Comparison of ENCODE assay signal across 21 cellular contexts in the genomic region with DNA sequence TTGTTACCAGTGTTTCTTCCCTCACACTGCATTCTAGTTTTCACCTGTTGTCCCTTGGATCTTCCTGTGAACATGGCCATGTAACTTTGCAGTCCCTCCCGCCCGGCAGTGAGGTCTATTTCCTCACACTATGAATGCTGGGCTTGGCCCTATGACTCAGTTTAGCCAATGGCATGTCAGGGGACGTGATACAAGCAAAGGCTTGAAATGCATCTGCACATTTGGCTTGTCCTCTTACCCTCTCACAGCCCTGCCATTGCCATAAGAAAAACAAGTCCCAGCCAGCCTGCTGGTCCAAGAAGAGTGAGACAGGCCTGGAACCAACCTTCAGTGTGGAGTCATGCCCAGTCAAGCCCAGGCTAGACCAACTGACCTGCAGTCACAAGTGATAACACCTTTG.
"Had no signal": no experiment of that assay in that cellular context is flagged by ENCODE, and none has a peak within 500 bp of the region (broad histone marks: within the 10 kb centered on the region; RNA-seq: fewer than 3 reads in every experiment).

No MANE protein-coding gene starts in this region.

- DNase-seq: activated B cell treated with CpG ODN at 0.5 μM for 24 hours; activated CD4-positive, alpha-beta memory T cell treated with anti-CD3 and anti-CD28 coated beads, Interleukin-2, amount 10 ng/mL, durations not matched to agents 7 days and 5 days; activated CD4-positive, alpha-beta T cell treated with anti-CD3 and anti-CD28 coated beads for 48 hours; activated gamma-delta T cell treated with Interleukin-2 at 50 U/mL for 16 hours; amniotic stem cell; colonic mucosa; mesendoderm; natural killer cell; retina; stimulated activated CD4-positive, alpha-beta T cell treated with anti-CD3 and anti-CD28 coated beads, Interleukin-12 subunit alpha, Interleukin-12 subunit beta, amount 100 ng/mL, for 4 hours; stimulated activated CD4-positive, alpha-beta T cell treated with anti-CD3 and anti-CD28 coated beads, Interleukin-1b, Interleukin-23, amount 100 ng/mL, for 48 hours; stimulated activated CD8-positive, alpha-beta memory T cell treated with anti-CD3 and anti-CD28 coated beads, Interleukin-4, amount 100 ng/mL, for 48 hours; stimulated activated naive CD4-positive, alpha-beta T cell treated with Interleukin-2 at 50 U/mL for 16 hours; T-helper 1 cell; T-helper 9 cell; uterus had no signal

- H3K4me1 Mint-ChIP-seq: activated B cell treated with CpG ODN at 0.5 μM for 24 hours; central memory CD8-positive, alpha-beta T cell; natural killer cell had no signal

- H3K9me3 Mint-ChIP-seq: activated B cell treated with CpG ODN at 0.5 μM for 24 hours; activated CD4-positive, alpha-beta memory T cell treated with anti-CD3 and anti-CD28 coated beads, Interleukin-2, amount 10 ng/mL, durations not matched to agents 7 days and 5 days; activated naive CD4-positive, alpha-beta T cell treated with anti-CD3 and anti-CD28 coated beads, Interleukin-2, amount 50 U/mL, for 72 hours; activated T-helper 1 cell treated with anti-CD3 and anti-CD28 coated beads, Interleukin-12 subunit alpha, Interleukin-12 subunit beta, Interleukin-2, Interleukin-4 antibody, amounts not matched to agents 30 ng/mL and 10 ng/mL and 1 ng/mL, durations not matched to agents 14 hours and 24 hours and 36 hours; central memory CD8-positive, alpha-beta T cell; natural killer cell had no signal

- ATAC-seq: natural killer cell had no signal

- H3K27ac ChIP-seq: colonic mucosa, neutrophil, tibial nerve, uterus had no signal

- H3K36me3 ChIP-seq: colonic mucosa, neutrophil, tibial nerve, uterus had no signal

- H3K4me3 ChIP-seq: colonic mucosa, tibial nerve, uterus had no signal

- H3K27ac Mint-ChIP-seq: activated B cell treated with CpG ODN at 0.5 μM for 24 hours; activated CD4-positive, alpha-beta memory T cell treated with anti-CD3 and anti-CD28 coated beads, Interleukin-2, amount 10 ng/mL, durations not matched to agents 7 days and 5 days; activated naive CD4-positive, alpha-beta T cell treated with anti-CD3 and anti-CD28 coated beads, Interleukin-2, amount 50 U/mL, for 72 hours; activated T-helper 1 cell treated with anti-CD3 and anti-CD28 coated beads, Interleukin-12 subunit alpha, Interleukin-12 subunit beta, Interleukin-2, Interleukin-4 antibody, amounts not matched to agents 30 ng/mL and 10 ng/mL and 1 ng/mL, durations not matched to agents 14 hours and 24 hours and 36 hours; natural killer cell had no signal

- H3K27me3 ChIP-seq: colonic mucosa, uterus had no signal

- H3K4me3 Mint-ChIP-seq: activated B cell treated with CpG ODN at 0.5 μM for 24 hours; activated CD4-positive, alpha-beta memory T cell treated with anti-CD3 and anti-CD28 coated beads, Interleukin-2, amount 10 ng/mL, durations not matched to agents 7 days and 5 days; activated T-helper 1 cell treated with anti-CD3 and anti-CD28 coated beads, Interleukin-12 subunit alpha, Interleukin-12 subunit beta, Interleukin-2, Interleukin-4 antibody, amounts not matched to agents 30 ng/mL and 10 ng/mL and 1 ng/mL, durations not matched to agents 14 hours and 24 hours and 36 hours; central memory CD8-positive, alpha-beta T cell; natural killer cell had no signal

- H3K36me3 Mint-ChIP-seq: activated naive CD4-positive, alpha-beta T cell treated with anti-CD3 and anti-CD28 coated beads, Interleukin-2, amount 50 U/mL, for 72 hours; natural killer cell had no signal

- H3K4me1 ChIP-seq: colonic mucosa, tibial nerve, uterus had no signal

- H3K9me3 ChIP-seq: colonic mucosa, neutrophil, tibial nerve, uterus had no signal
